Comparison of ENCODE assay signal across 8 cellular contexts in the genomic region with DNA sequence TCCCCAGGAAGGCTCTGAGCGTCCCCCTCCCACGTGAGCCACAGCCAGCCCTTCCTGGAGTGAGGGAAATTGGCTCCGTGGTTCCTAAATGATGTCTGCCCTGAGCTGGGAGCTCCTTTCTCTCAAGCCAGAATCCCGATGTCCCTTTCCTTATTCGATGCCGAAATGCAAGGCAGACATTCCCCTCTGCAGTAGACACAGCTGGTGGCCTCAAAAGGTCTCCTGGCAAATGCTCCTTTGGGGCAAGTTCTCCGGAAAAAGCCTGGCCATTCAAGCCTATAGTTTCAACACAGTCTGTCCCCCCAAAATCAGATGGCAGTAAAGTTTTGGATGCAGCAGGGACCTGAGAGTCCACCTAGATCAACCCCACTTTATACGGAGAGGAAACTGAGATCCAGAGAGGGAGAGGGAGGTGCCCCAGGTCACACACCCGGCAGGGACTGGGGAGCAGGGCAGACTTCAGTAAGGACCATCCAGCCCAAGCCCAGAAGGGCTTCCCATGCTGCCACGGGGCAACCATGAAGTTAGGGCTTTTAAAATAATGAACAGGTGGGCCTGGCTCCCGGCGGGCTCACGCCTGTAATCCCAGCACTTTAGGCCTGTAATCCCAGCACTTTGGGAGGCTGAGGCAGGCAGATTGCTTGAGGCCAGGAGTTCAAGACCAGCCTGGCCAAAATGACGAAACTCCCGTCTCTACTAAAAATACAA.
DNase-seq lines count a peak whose midpoint lies in the region; TF ChIP-seq lines count a peak whose summit lies in the region.

No MANE protein-coding gene starts in this region.

- no peak for TF ChIP-seq POLR2A in spleen (IDR thresholded peaks at IDR 0.05)

- TF ChIP-seq CTCF in right atrium auricular region (IDR thresholded peaks at IDR 0.05) (no peak), spleen (IDR thresholded peaks at IDR 0.05 in 8 of 11, conservative IDR thresholded peaks at IDR 0.05 in 3 of 11) (no peak)

- H3K9me3 ChIP-seq in right atrium auricular region (peaks cover 0 to 6% of the 10 kb centered on the region in 2 donors), spleen (peaks cover 0 to 9% (median 7%) of the 10 kb centered on the region in 8 donors)

- peak overlapping the region; percentile 72 to 79 for H3K27ac ChIP-seq in right atrium auricular region
- H3K27ac ChIP-seq in spleen = peak overlapping the region in 6 of 8 donors; percentile 77 to 93 (median 88)

- intact Hi-C loops in spleen (cut with DNase I; ENCODE audit: low total_unique reads) = loop anchor here (10.0 kb wide), 1 partner anchor 75 kb away; no protein-coding TSS in a partner anchor

- H3K4me1 ChIP-seq in right atrium auricular region = peaks cover 0 to 24% of the 10 kb centered on the region in 2 donors
- H3K4me1 ChIP-seq in spleen = peaks cover 2 to 49% (median 25%) of the 10 kb centered on the region in 6 donors

- no peaks in the 10 kb centered on the region for H3K27me3 ChIP-seq in right atrium auricular region
- H3K27me3 ChIP-seq in spleen (replicated peaks in 1 of 7) = peaks cover 0 to 5% (median 0%) of the 10 kb centered on the region in 7 donors

- H3K36me3 ChIP-seq in right atrium auricular region = no peaks in the 10 kb centered on the region
- H3K36me3 ChIP-seq in spleen = no peaks in the 10 kb centered on the region

- H3K4me3 ChIP-seq in right atrium auricular region (peak overlapping the region; percentile 54 to 73), spleen (peak overlapping the region in 7 of 8 donors; percentile 52 to 85 (median 61))

- DNase-seq in NCI-H524 (lab: John Stamatoyannopoulos, UW) (peak; percentile 58 to 70), NCI-H524 treated with DMSO at 0.1 percent for 48 hours (lab: John Stamatoyannopoulos, UW) (no peak), SW480 (ENCODE audit: low spot score) (peak; percentile 46), right atrium auricular region (ENCODE audit: low spot score) (no peak), spleen (no peak), SK-N-DZ (ENCODE audit: low spot score) (no peak), SW 1271 (lab: John Stamatoyannopoulos, UW) (no peak), ecto neural progenitor cell (ENCODE audit: low spot score) (no peak)

- 35 to 59% (median 50%) methylated on average over 12 to 15 of the region's 15 CpGs for WGBS in spleen, 5 donors

Comparison
In these comparisons a context has a peak if more than half of its experiments do, and no peak if none do; other contexts are left out.
1. DNase-seq: peak in NCI-H524 (2 of 2) and SW480 (single experiment); none in NCI-H524 treated with DMSO at 0.1 percent for 48 hours (single experiment), right atrium auricular region (single experiment), spleen (single experiment), SK-N-DZ (single experiment), SW 1271 (0 of 2) and ecto neural progenitor cell (single experiment).